8 cellular contexts compared by ENCODE assay signal in genomic region chr16:30637952-30638351, GRCh38. TPM values are rescaled to one million over a fixed set of nuclear protein-coding genes. Genes with fewer than 3 reads are reported as not detected.
DNase-seq lines count a peak whose midpoint lies in the region; ATAC-seq and TF ChIP-seq lines count a peak whose summit lies in the region.

No MANE protein-coding gene starts in this region.

- H3K4me3 ChIP-seq in A673 (ENCODE audit: low read depth, low read length, poor library complexity, severe bottlenecking) = no peak overlapping the region
- no peak overlapping the region for H3K4me3 ChIP-seq in brain microvascular endothelial cell (ENCODE audit: low read depth, low read length)

- no peaks in the 10 kb centered on the region for H3K36me3 ChIP-seq in A673 (ENCODE audit: insufficient read depth, low read length, poor library complexity, severe bottlenecking)
- H3K36me3 ChIP-seq in brain microvascular endothelial cell (replicated peaks) = no peaks in the 10 kb centered on the region

- POLR2A ChIA-PET in A673 (lab: Charles Lee; ENCODE audit: low non-redundant PET) = interaction anchor here (0.6 kb wide), 2 partner anchors 132 to 220 kb away, joined by 3 read pairs; no protein-coding TSS in a partner anchor

- intact Hi-C loops in A673 (cut with micrococcal nuclease; ENCODE audit: unreplicated experiment) = no loop called here

- no peak for ATAC-seq in HG03378 (IDR thresholded peaks at IDR 0.05; ENCODE audit: unreplicated experiment)

- CTCF ChIA-PET in A673 (lab: Charles Lee) = interaction anchor here (0.6 to 1.0 kb wide), 2 partner anchors 163 to 208 kb away, joined by 3 to 4 read pairs; partner anchors contain the start of gene DCTPP1

- no peaks in the 10 kb centered on the region for H3K27me3 ChIP-seq in A673 (replicated peaks; ENCODE audit: insufficient read depth, low read depth, low read length, poor library complexity)
- H3K27me3 ChIP-seq in brain microvascular endothelial cell (replicated peaks) = no peaks in the 10 kb centered on the region

- H3K27ac ChIP-seq in A673 (ENCODE audit: low read depth, low read length, poor library complexity, severe bottlenecking) (no peak overlapping the region), brain microvascular endothelial cell (no peak overlapping the region)

- peaks cover 8% of the 10 kb centered on the region for H3K4me1 ChIP-seq in A673 (ENCODE audit: insufficient read depth, low read length, poor library complexity, severe bottlenecking)

- no TSS peak for BruUV-seq in A673 (replicated peaks; lab: Mats Ljungman, UMichigan)

- in situ Hi-C loops in brain microvascular endothelial cell (cut with HindIII; ENCODE audit: low pct_ligation_motif_present, low sequenced_read_pairs) = no loop called here

- DNase-seq in A673 (ENCODE audit: low spot score) (peak; percentile 79), NCI-H2227 (lab: John Stamatoyannopoulos, UW; ENCODE audit: unreplicated experiment) (peak; percentile 74), brain microvascular endothelial cell (peak; percentile 42), renal cortical epithelial cell (ENCODE audit: low read depth) (peak; percentile 53)
- no peak for DNase-seq in activated CD4-positive, alpha-beta T cell treated with anti-CD3 and anti-CD28 coated beads for 48 hours
- no peak for DNase-seq in stimulated activated CD4-positive, alpha-beta T cell treated with anti-CD3 and anti-CD28 coated beads, Interleukin-15, amount 100 ng/mL, for 24 hours

- TF ChIP-seq CTCF in A673 (conservative IDR thresholded peaks at IDR 0.05; ENCODE audit: low read depth, low read length) (peak; percentile 66), GM12873 (IDR thresholded peaks at IDR 0.05; ENCODE audit: insufficient read depth, low read depth, low read length, missing control alignments) (peak; percentile 66), brain microvascular endothelial cell (IDR thresholded peaks at IDR 0.05; ENCODE audit: low read depth, low read length, missing control alignments) (peak; percentile 73)

- H3K9me3 ChIP-seq in A673 (ENCODE audit: low read depth, low read length, poor library complexity, severe bottlenecking) = no peaks in the 10 kb centered on the region

RNA-seq across cellular contexts. Expression of gene PRR14, which starts 12.8 kb away (rescaled TPM):
- total RNA-seq in A673 (2021) (35.7 and 44.6 TPM in 2 replicates), renal cortical epithelial cell (6.3 and 10.0 TPM in 2 replicates)

RNA-seq across cellular contexts. Expression of gene FBRS, which starts 20.3 kb away (rescaled TPM):
- 71.2 and 79.9 TPM in 2 replicates for total RNA-seq in A673 (2021)
- total RNA-seq in renal cortical epithelial cell = 7.5 and 20.6 TPM in 2 replicates

RNA-seq across cellular contexts. Expression of gene ZNF689, which starts 27.8 kb away (rescaled TPM):
- total RNA-seq in A673 (2021) = 18.1 and 21.1 TPM in 2 replicates
- 4.0 and 4.5 TPM in 2 replicates for total RNA-seq in renal cortical epithelial cell

RNA-seq across cellular contexts. Expression of gene ZNF785, which starts 52.5 kb away (rescaled TPM):
- total RNA-seq in A673 (2021) (21.4 and 23.2 TPM in 2 replicates), renal cortical epithelial cell (3.5 and 9.1 TPM in 2 replicates)

Comparison
In these comparisons a context has a peak if more than half of its experiments do, and no peak if none do; other contexts are left out.
1. DNase-seq: peak in A673 (single experiment), NCI-H2227 (single experiment), brain microvascular endothelial cell (single experiment) and renal cortical epithelial cell (single experiment); none in activated CD4-positive, alpha-beta T cell treated with anti-CD3 and anti-CD28 coated beads for 48 hours (single experiment) and stimulated activated CD4-positive, alpha-beta T cell treated with anti-CD3 and anti-CD28 coated beads, Interleukin-15, amount 100 ng/mL, for 24 hours (single experiment).
2. Peak in every context shown above with its lines, with median percentiles within 50 percentile points of each other: CTCF ChIP-seq.